In genomic region chr7:4706384-4707032, GRCh38 we compare ENCODE assay signal across 13 cellular contexts. TPM values are rescaled to one million over a fixed set of nuclear protein-coding genes. Genes with fewer than 3 reads are reported as not detected.
DNase-seq lines count a peak whose midpoint lies in the region; ATAC-seq and TF ChIP-seq lines count a peak whose summit lies in the region.
"Had no signal": no experiment of that assay in that cellular context is flagged by ENCODE, and none has a peak within 500 bp of the region (broad histone marks: within the 10 kb centered on the region; RNA-seq: fewer than 3 reads in every experiment).

No MANE protein-coding gene starts in this region.

- peaks cover 7% of the 10 kb centered on the region for H4K20me1 ChIP-seq in mammary epithelial cell (ENCODE audit: insufficient read depth, low read length)

- intact Hi-C loops in mammary epithelial cell (cut with micrococcal nuclease) = no loop called here

- no peak for ATAC-seq in GM19395 (IDR thresholded peaks at IDR 0.05; ENCODE audit: unreplicated experiment)
- ATAC-seq: activated CD4-positive, alpha-beta T cell treated with anti-CD3 and anti-CD28 coated beads for 36 hours had no signal

- no peak overlapping the region for H2AFZ ChIP-seq in mammary epithelial cell (ENCODE audit: low read depth, low read length)

- BruUV-seq in mammary epithelial cell (replicated peaks; lab: Mats Ljungman, UMichigan) = no TSS peak

- no peaks in the 10 kb centered on the region for H3K27me3 ChIP-seq in mammary epithelial cell (ENCODE audit: insufficient read depth, low read length)

- H3K9me3 Mint-ChIP-seq in type B pancreatic cell = no peaks in the 10 kb centered on the region
- H3K9me3 Mint-ChIP-seq: activated naive CD4-positive, alpha-beta T cell treated with anti-CD3 and anti-CD28 coated beads, Interleukin-2, amount 50 U/mL, for 24 hours had no signal

- in situ Hi-C loops in mammary epithelial cell (cut with MboI; ENCODE audit: low sequenced_read_pairs in 2 of 2) = no loop called here

- DNase-seq in NCI-H526 (lab: John Stamatoyannopoulos, UW) = peak; percentile 70 to 71
- DNase-seq in NCI-H526 treated with DMSO at 0.1 percent for 48 hours (lab: John Stamatoyannopoulos, UW) = no peak
- peak; percentile 88 for DNase-seq in dermis blood vessel endothelial cell
- DNase-seq in type B pancreatic cell (ENCODE audit: extremely low spot score, unreplicated experiment) = no peak
- no peak for DNase-seq in SKM-1 (lab: John Stamatoyannopoulos, UW; ENCODE audit: unreplicated experiment)
- DNase-seq in mammary epithelial cell = no peak
- DNase-seq: activated CD4-positive, alpha-beta T cell treated with anti-CD3 and anti-CD28 coated beads for 36 hours; NCI-H1105 treated with DMSO at 0.1 percent for 48 hours; stimulated activated CD4-positive, alpha-beta T cell treated with anti-CD3 and anti-CD28 coated beads, Interleukin-1b, Interleukin-23, amount 100 ng/mL, for 48 hours had no signal

- CTCF ChIA-PET in mammary epithelial cell (lab: Charles Lee; ENCODE audit: low non-redundant PET) = no interaction called here

- no peak overlapping the region for H3K9ac ChIP-seq in mammary epithelial cell (ENCODE audit: insufficient read depth, low read length)

- peaks cover 16% of the 10 kb centered on the region for H3K36me3 ChIP-seq in mesodermal cell (ENCODE audit: control insufficient read depth, insufficient read depth, low read length)
- H3K36me3 ChIP-seq in mammary epithelial cell (ENCODE audit: insufficient read depth, low read length) = peaks cover 3% of the 10 kb centered on the region

- H3K36me3 Mint-ChIP-seq in type B pancreatic cell = peaks cover 9% of the 10 kb centered on the region
- H3K36me3 Mint-ChIP-seq: activated naive CD4-positive, alpha-beta T cell treated with anti-CD3 and anti-CD28 coated beads, Interleukin-2, amount 50 U/mL, for 24 hours had no signal

- H3K4me1 ChIP-seq in mesodermal cell (ENCODE audit: control insufficient read depth, insufficient read depth, low read length, poor library complexity, severe bottlenecking) = peaks cover 70% of the 10 kb centered on the region
- H3K4me1 ChIP-seq in mammary epithelial cell (ENCODE audit: insufficient read depth, low read length) = no peaks in the 10 kb centered on the region

- H3K27me3 Mint-ChIP-seq in type B pancreatic cell = no peaks in the 10 kb centered on the region
- H3K27me3 Mint-ChIP-seq: activated CD4-positive, alpha-beta T cell treated with anti-CD3 and anti-CD28 coated beads for 36 hours; activated naive CD4-positive, alpha-beta T cell treated with anti-CD3 and anti-CD28 coated beads, Interleukin-2, amount 50 U/mL, for 24 hours had no signal

- H3K27ac ChIP-seq in mesodermal cell (ENCODE audit: low read depth, low read length, severe bottlenecking) = peak overlapping the region; percentile 98
- no peak overlapping the region for H3K27ac ChIP-seq in mammary epithelial cell (ENCODE audit: insufficient read depth, low read depth, low read length)

- dilution Hi-C loops in mammary epithelial cell (cut with HindIII; ENCODE audit: low sequenced_read_pairs) = no loop called here

- TF ChIP-seq CTCF in type B pancreatic cell (conservative IDR thresholded peaks at IDR 0.05) (no peak), mammary epithelial cell (conservative IDR thresholded peaks at IDR 0.05 in 1 of 2, IDR thresholded peaks at IDR 0.05 in 1 of 2; ENCODE audit: extremely low read depth in 1 of 2, insufficient read depth in 1 of 2, low read depth in 1 of 2, low read length in 2 of 2) (no peak)

- peaks cover 94% of the 10 kb centered on the region for H3K79me2 ChIP-seq in mammary epithelial cell (ENCODE audit: insufficient read depth, low read length)

- H3K4me3 Mint-ChIP-seq in type B pancreatic cell = peak overlapping the region; percentile 56
- H3K4me3 Mint-ChIP-seq: activated CD4-positive, alpha-beta T cell treated with anti-CD3 and anti-CD28 coated beads for 36 hours; activated naive CD4-positive, alpha-beta T cell treated with anti-CD3 and anti-CD28 coated beads, Interleukin-2, amount 50 U/mL, for 24 hours had no signal

- WGBS in mesodermal cell (ENCODE audit: insufficient coverage in 2 of 2), 2 experiments = 3 to 7% methylated on average over 11 to 13 of the region's 14 CpGs
- WGBS in mammary epithelial cell (ENCODE audit: low coverage, missing lambda C conversion rate) = 91% methylated on average over 14 of the region's 14 CpGs

- peaks cover 38% of the 10 kb centered on the region for H3K4me1 Mint-ChIP-seq in type B pancreatic cell (ENCODE audit: unreplicated experiment)

- H3K4me3 ChIP-seq in mesodermal cell (ENCODE audit: extremely low read depth, insufficient read depth, low read length, poor library complexity, severe bottlenecking) (peak overlapping the region; percentile 21), mammary epithelial cell (replicated peaks in 1 of 3; ENCODE audit: insufficient read depth in 1 of 3, low read depth in 2 of 3, low read length in 3 of 3) (no peak overlapping the region)
- H3K4me3 ChIP-seq: A549 had no signal

- no peak overlapping the region for H3K4me2 ChIP-seq in mammary epithelial cell (ENCODE audit: insufficient read depth, low read depth, low read length)
- H3K4me2 ChIP-seq: A549 had no signal

- H3K9me3 ChIP-seq in mesodermal cell (ENCODE audit: control insufficient read depth, low read length) (peaks cover 5% of the 10 kb centered on the region), mammary epithelial cell (replicated peaks; ENCODE audit: insufficient read depth, low read length) (no peaks in the 10 kb centered on the region)
- H3K9me3 ChIP-seq: A549 had no signal

- peak overlapping the region; percentile 33 for H3K27ac Mint-ChIP-seq in type B pancreatic cell
- H3K27ac Mint-ChIP-seq: activated CD4-positive, alpha-beta T cell treated with anti-CD3 and anti-CD28 coated beads for 36 hours; activated naive CD4-positive, alpha-beta T cell treated with anti-CD3 and anti-CD28 coated beads, Interleukin-2, amount 50 U/mL, for 24 hours had no signal

RNA-seq across cellular contexts. Expression of gene FOXK1, which starts 24.4 kb away (rescaled TPM):
- total RNA-seq in dermis blood vessel endothelial cell (25.9 and 37.7 TPM in 2 replicates), type B pancreatic cell (ENCODE audit: low replicate concordance) (55.1 and 55.2 TPM in 2 replicates), mammary epithelial cell (10 to 100 TPM; 32.7 to 48.2 TPM)
- 15.0 TPM for polyA plus RNA-seq in mesodermal cell (2013, experiment 1 of 2)
- 11.8 TPM for polyA plus RNA-seq in mesodermal cell (2013, experiment 2 of 2)
- polyA plus RNA-seq in mammary epithelial cell = 10.2 TPM
- 46.5 TPM for polyA minus RNA-seq in mammary epithelial cell

Comparison
In these comparisons a context has a peak if more than half of its experiments do, and no peak if none do; other contexts are left out.
1. DNase-seq: peak in NCI-H526 (2 of 2) and dermis blood vessel endothelial cell (single experiment); none in NCI-H526 treated with DMSO at 0.1 percent for 48 hours (single experiment), type B pancreatic cell (single experiment), SKM-1 (single experiment) and mammary epithelial cell (single experiment).